ENCODE assay signal across 9 cellular contexts in genomic region chr2:241878007-241878970, GRCh38. TPM values are rescaled to one million over a fixed set of nuclear protein-coding genes. Genes with fewer than 3 reads are reported as not detected.
DNase-seq lines count a peak whose midpoint lies in the region; ATAC-seq and TF ChIP-seq lines count a peak whose summit lies in the region.
"Had no signal": no experiment of that assay in that cellular context is flagged by ENCODE, and none has a peak within 500 bp of the region (broad histone marks: within the 10 kb centered on the region; RNA-seq: fewer than 3 reads in every experiment).

No MANE protein-coding gene starts in this region.

- no peak overlapping the region for H3K56ac ChIP-seq in IMR-90 (ENCODE audit: extremely low read depth, insufficient read depth, low read length)

- peaks cover 25% of the 10 kb centered on the region for H3K4me1 ChIP-seq in CD8-positive, alpha-beta memory T cell (ENCODE audit: insufficient read depth, low read length)
- H3K4me1 ChIP-seq in IMR-90 (ENCODE audit: control insufficient read depth, insufficient read depth, low read length) = no peaks in the 10 kb centered on the region
- peaks cover 20% of the 10 kb centered on the region for H3K4me1 ChIP-seq in osteoblast (ENCODE audit: insufficient read depth, low read length)

- in situ Hi-C loops in IMR-90 (cut with MboI; ENCODE audit: low sequenced_read_pairs) = loop anchor here (5.0 kb wide), 1 partner anchor 211 kb away; no protein-coding TSS in a partner anchor

- H3K27me3 Mint-ChIP-seq in CD8-positive, alpha-beta memory T cell = peaks cover 0 to 6% of the 10 kb centered on the region in 2 donors
- no peaks in the 10 kb centered on the region for H3K27me3 Mint-ChIP-seq in activated T-helper 17 cell treated with anti-CD3 and anti-CD28 coated beads, Interleukin-2, amount 50 U/mL, for 72 hours

- H2BK120ac ChIP-seq in IMR-90 (ENCODE audit: low read depth, low read length) = no peak overlapping the region

- POLR2A ChIA-PET in CD8-positive, alpha-beta memory T cell (lab: Charles Lee) = interaction anchor here (0.7 to 1.6 kb wide), 4 partner anchors 10 to 176 kb away, joined by 3 to 4 read pairs (median 3); partner anchors contain the start of gene ING5
- POLR2A ChIA-PET in IMR-90 (lab: Charles Lee; ENCODE audit: unreplicated experiment) (no interaction called here), RWPE1 (lab: Yijun Ruan, JAX; ENCODE audit: low non-redundant PET) (no interaction called here)

- H3K36me3 Mint-ChIP-seq in CD8-positive, alpha-beta memory T cell = peaks cover 0 to 7% (median 0%) of the 10 kb centered on the region in 3 donors
- peaks cover 10% of the 10 kb centered on the region for H3K36me3 Mint-ChIP-seq in activated T-helper 17 cell treated with anti-CD3 and anti-CD28 coated beads, Interleukin-2, amount 50 U/mL, for 72 hours (ENCODE audit: low read depth)

- CTCF ChIA-PET in CD8-positive, alpha-beta memory T cell (lab: Charles Lee) = interaction anchor here (0.7 to 3.1 kb wide), 23 partner anchors 8 to 1027 kb away, joined by 3 to 35 read pairs (median 4); partner anchors contain the start of genes D2HGDH, DTYMK, ING5 and PDCD1
- CTCF ChIA-PET in IMR-90 (lab: Yijun Ruan, JAX) = interaction anchor here (0.6 to 1.5 kb wide), 3 partner anchors 110 to 213 kb away, joined by 5 to 7 read pairs (median 6); no protein-coding TSS in a partner anchor
- CTCF ChIA-PET in RWPE1 (lab: Yijun Ruan, JAX) = interaction anchor here (0.6 to 1.2 kb wide), 9 partner anchors 8 to 1027 kb away, joined by 3 to 5 read pairs (median 3); partner anchors contain the start of gene D2HGDH

- peaks cover 0 to 5% (median 3%) of the 10 kb centered on the region in 5 donors for H3K9me3 Mint-ChIP-seq in CD8-positive, alpha-beta memory T cell
- H3K9me3 Mint-ChIP-seq in activated T-helper 17 cell treated with anti-CD3 and anti-CD28 coated beads, Interleukin-2, amount 50 U/mL, for 72 hours = no peaks in the 10 kb centered on the region

- dilution Hi-C loops in IMR-90 (cut with HindIII; ENCODE audit: low sequenced_read_pairs, unreplicated experiment) = no loop called here

- TF ChIP-seq POLR2A in IMR-90 (IDR thresholded peaks at IDR 0.05; ENCODE audit: low read depth, low read length) = no peak

- peak overlapping the region in 2 of 8 donors; percentile 63 to 93 for H3K27ac Mint-ChIP-seq in CD8-positive, alpha-beta memory T cell
- H3K27ac Mint-ChIP-seq in activated T-helper 17 cell treated with anti-CD3 and anti-CD28 coated beads, Interleukin-2, amount 50 U/mL, for 72 hours = no peak overlapping the region

- BruUV-seq in IMR-90 (replicated peaks; lab: Mats Ljungman, UMichigan) = no TSS peak

- no peak overlapping the region for H3K23ac ChIP-seq in IMR-90 (ENCODE audit: low read depth, low read length)

- intact Hi-C loops in IMR-90 (cut with micrococcal nuclease) = loop anchor here (2.0 to 10.0 kb wide), 2 partner anchors 173 to 213 kb away; partner anchors contain the start of gene ING5

- H3K9me1 ChIP-seq in IMR-90 (ENCODE audit: insufficient read depth, low read length) = no peaks in the 10 kb centered on the region

- H3K36me3 ChIP-seq in CD8-positive, alpha-beta memory T cell (ENCODE audit: insufficient read depth, low read length) = no peaks in the 10 kb centered on the region
- H3K36me3 ChIP-seq in IMR-90 (ENCODE audit: control insufficient read depth, insufficient read depth, low read length) (no peaks in the 10 kb centered on the region), osteoblast (ENCODE audit: insufficient read depth, low read length) (no peaks in the 10 kb centered on the region)

- no peak overlapping the region for H3K27ac ChIP-seq in CD8-positive, alpha-beta memory T cell (ENCODE audit: low read depth, low read length)
- H3K27ac ChIP-seq in IMR-90 (ENCODE audit: insufficient read depth, low read length) = no peak overlapping the region
- H3K27ac ChIP-seq in RWPE1 = no peak overlapping the region
- H3K27ac ChIP-seq in osteoblast (ENCODE audit: low read depth, low read length) = no peak overlapping the region
- H3K27ac ChIP-seq: SK-N-MC had no signal

- TF ChIP-seq CTCF in IMR-90 (conservative IDR thresholded peaks at IDR 0.05; ENCODE audit: low read depth, low read length) (peak; percentile 73), RWPE1 (conservative IDR thresholded peaks at IDR 0.05; ENCODE audit: low read depth) (peak; percentile 78), osteoblast (IDR thresholded peaks at IDR 0.05; ENCODE audit: extremely low read depth, low read depth, low read length) (peak; percentile 55)

- peak overlapping the region; percentile 63 for H2AFZ ChIP-seq in IMR-90 (replicated peaks; ENCODE audit: low read length, poor library complexity)
- H2AFZ ChIP-seq in osteoblast (ENCODE audit: low read length) = no peak overlapping the region

- H3K4me2 ChIP-seq in IMR-90 (ENCODE audit: low read depth, low read length) = no peak overlapping the region
- H3K4me2 ChIP-seq in osteoblast (ENCODE audit: insufficient read depth, low read length) = no peak overlapping the region

- H3K4me3 Mint-ChIP-seq in CD8-positive, alpha-beta memory T cell = no peak overlapping the region
- H3K4me3 Mint-ChIP-seq in activated T-helper 17 cell treated with anti-CD3 and anti-CD28 coated beads, Interleukin-2, amount 50 U/mL, for 72 hours = peak overlapping the region; percentile 10

- no peak overlapping the region for H2BK15ac ChIP-seq in IMR-90 (ENCODE audit: low read depth, low read length)

- H4K8ac ChIP-seq in IMR-90 (ENCODE audit: low read depth in 2 of 2, low read length in 2 of 2) = no peak overlapping the region

- no peaks in the 10 kb centered on the region for H3K79me2 ChIP-seq in osteoblast (ENCODE audit: insufficient read depth, low read length)

- H4K91ac ChIP-seq in IMR-90 (ENCODE audit: insufficient read depth, low read depth, low read length) = no peak overlapping the region

- H3K4me3 ChIP-seq in CD8-positive, alpha-beta memory T cell (ENCODE audit: low read length) = no peak overlapping the region
- H3K4me3 ChIP-seq in IMR-90 (ENCODE audit: insufficient read depth, low read depth, low read length) (no peak overlapping the region), osteoblast (ENCODE audit: insufficient read depth, low read length) (no peak overlapping the region)
- H3K4me3 ChIP-seq: SK-N-MC had no signal

- no peaks in the 10 kb centered on the region for H3K79me1 ChIP-seq in IMR-90 (ENCODE audit: low read depth in 1 of 2, low read length in 2 of 2)

- H4K20me1 ChIP-seq in IMR-90 (ENCODE audit: insufficient read depth, low read length) (no peaks in the 10 kb centered on the region), osteoblast (ENCODE audit: insufficient read depth, low read length) (no peaks in the 10 kb centered on the region)

- ATAC-seq in IMR-90 (ENCODE audit: low read depth) (peak; percentile 66), HG03520 (IDR thresholded peaks at IDR 0.05; ENCODE audit: unreplicated experiment) (no peak)
- ATAC-seq in activated T-helper 17 cell treated with anti-CD3 and anti-CD28 coated beads, Interleukin-2, amount 50 U/mL, for 72 hours (replicated peaks) = peak; percentile 18

- no peak overlapping the region for H2BK20ac ChIP-seq in IMR-90 (ENCODE audit: low read depth, low read length)

- no peak overlapping the region for H2BK5ac ChIP-seq in IMR-90 (ENCODE audit: low read depth, low read length, poor library complexity, severe bottlenecking)

- H3K27me3 ChIP-seq in CD8-positive, alpha-beta memory T cell (ENCODE audit: insufficient read depth, low read length, poor library complexity, severe bottlenecking) = no peaks in the 10 kb centered on the region
- H3K27me3 ChIP-seq in IMR-90 (ENCODE audit: control insufficient read depth, insufficient read depth, low read length) (no peaks in the 10 kb centered on the region), osteoblast (ENCODE audit: insufficient read depth, low read length) (no peaks in the 10 kb centered on the region)

- H3K14ac ChIP-seq in IMR-90 (replicated peaks; ENCODE audit: low read depth, low read length) = no peak overlapping the region

- no peaks in the 10 kb centered on the region for H3K9me3 ChIP-seq in CD8-positive, alpha-beta memory T cell (ENCODE audit: low read length)
- H3K9me3 ChIP-seq in IMR-90 (ENCODE audit: control insufficient read depth, insufficient read depth, low read length) (no peaks in the 10 kb centered on the region), osteoblast (ENCODE audit: low read depth, low read length) (no peaks in the 10 kb centered on the region)

- H3K4ac ChIP-seq in IMR-90 (ENCODE audit: low read depth, low read length) = no peak overlapping the region

- H2AK5ac ChIP-seq in IMR-90 (ENCODE audit: low read depth, low read length) = no peak overlapping the region; the same call in 1 of the 2 replicates

- WGBS in IMR-90 (ENCODE audit: extremely low coverage in 2 of 2, insufficient read length in 1 of 2), 2 experiments = 58% methylated on average over 5 of the region's 26 CpGs; no CpG with 5 or more reads in 1 of the 2 experiments

- TF ChIP-seq RAD21 in IMR-90 (IDR thresholded peaks at IDR 0.05; ENCODE audit: low read length) = peak; percentile 77

- peaks cover 27 to 49% (median 28%) of the 10 kb centered on the region in 3 donors for H3K4me1 Mint-ChIP-seq in CD8-positive, alpha-beta memory T cell
- H3K4me1 Mint-ChIP-seq in activated T-helper 17 cell treated with anti-CD3 and anti-CD28 coated beads, Interleukin-2, amount 50 U/mL, for 72 hours = peaks cover 14% of the 10 kb centered on the region

- H3K9ac ChIP-seq in IMR-90 (ENCODE audit: low read depth, low read length) = no peak overlapping the region

- H4K5ac ChIP-seq in IMR-90 (ENCODE audit: low read depth, low read length) = no peak overlapping the region

- peak; percentile 67 to 83 (median 71) for DNase-seq in CD8-positive, alpha-beta memory T cell
- DNase-seq in IMR-90 (peak; percentile 54), RWPE1 (ENCODE audit: low spot score) (peak; percentile 75), fibroblast of the conjunctiva (ENCODE audit: low read depth) (peak; percentile 52), osteoblast (ENCODE audit: insufficient read length, low spot score, missing footprints) (peak; percentile 99), ureter (ENCODE audit: low spot score) (peak; percentile 71)

- no peak overlapping the region for H3K18ac ChIP-seq in IMR-90 (ENCODE audit: low read depth, low read length)

- peak overlapping the region; percentile 82 for H2AK9ac ChIP-seq in IMR-90 (replicated peaks; ENCODE audit: low read depth, low read length, poor library complexity)

RNA-seq across cellular contexts. Expression of gene RTP5, which starts 8.8 kb away (rescaled TPM):
- under 1 TPM; 0.11 to 0.18 TPM for total RNA-seq in CD8-positive, alpha-beta memory T cell
- polyA plus RNA-seq in CD8-positive, alpha-beta memory T cell = 0.23 TPM
- not detected in 2 replicates for total RNA-seq in IMR-90 (2012; rRNA removed)
- polyA plus RNA-seq in IMR-90 (2012; rRNA removed) = not detected in 2 replicates
- polyA plus RNA-seq in IMR-90 (2012; cell fraction: cytosol; rRNA removed) = not detected in 2 replicates
- polyA plus RNA-seq in IMR-90 (2012; cell fraction: nucleus; rRNA removed; ENCODE audit: low replicate concordance) = not detected in 2 replicates
- total RNA-seq in activated T-helper 17 cell treated with anti-CD3 and anti-CD28 coated beads, Interleukin-2, amount 50 U/mL, for 72 hours = under 1 TPM in 1 of 2 donors, not detected in 1; 0.58 TPM
- total RNA-seq in osteoblast = not detected in 2 replicates
- total RNA-seq in ureter = 0.21 TPM

RNA-seq across cellular contexts. Expression of gene PDCD1, which starts 19.6 kb away (rescaled TPM):
- 10 to 100 TPM; 34.3 to 39.3 TPM for total RNA-seq in CD8-positive, alpha-beta memory T cell
- 41.8 TPM for polyA plus RNA-seq in CD8-positive, alpha-beta memory T cell
- total RNA-seq in IMR-90 (2012; rRNA removed) (not detected in 2 replicates), osteoblast (not detected in 2 replicates), ureter (0.57 TPM)
- polyA plus RNA-seq in IMR-90 (2012; rRNA removed) = not detected in 2 replicates
- not detected in 2 replicates for polyA plus RNA-seq in IMR-90 (2012; cell fraction: cytosol; rRNA removed)
- not detected in 2 replicates for polyA plus RNA-seq in IMR-90 (2012; cell fraction: nucleus; rRNA removed; ENCODE audit: low replicate concordance)
- total RNA-seq in activated T-helper 17 cell treated with anti-CD3 and anti-CD28 coated beads, Interleukin-2, amount 50 U/mL, for 72 hours = 10 to 100 TPM; 13.1 to 77.6 TPM
